Comparison of ENCODE assay signal across 1 cellular context in the genomic region with DNA sequence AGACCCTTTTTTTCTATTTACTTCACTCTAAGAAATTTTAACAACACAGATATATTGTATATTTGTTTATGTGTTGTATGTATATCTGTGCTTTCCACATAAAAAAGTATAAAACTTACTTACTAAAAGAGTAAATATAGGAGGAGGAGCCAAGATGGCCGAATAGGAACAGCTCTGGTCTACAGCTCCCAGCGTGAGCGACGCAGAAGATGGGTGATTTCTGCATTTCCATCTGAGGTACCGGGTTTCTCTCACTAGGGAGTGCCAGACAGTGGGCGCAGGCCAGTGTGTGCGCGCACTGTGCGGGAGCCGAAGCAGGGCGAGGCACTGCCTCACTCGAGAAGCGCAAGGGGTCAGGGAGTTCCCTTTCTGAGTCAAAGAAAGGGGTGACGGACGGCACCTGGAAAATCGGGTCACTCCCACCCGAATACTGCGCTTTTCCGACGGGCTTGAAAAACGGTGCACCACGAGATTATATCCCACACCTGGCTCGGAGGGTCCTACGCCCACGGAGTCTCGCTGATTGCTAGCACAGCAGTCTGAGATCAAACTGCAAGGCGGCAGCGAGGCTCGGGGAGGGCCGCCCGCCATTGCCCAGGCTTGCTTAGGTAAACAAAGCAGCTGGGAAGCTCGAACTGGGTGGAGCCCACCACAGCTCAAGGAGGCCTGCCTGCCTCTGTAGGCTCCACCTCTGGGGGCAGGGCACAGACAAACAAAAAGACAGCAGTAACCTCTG.
TF ChIP-seq lines count a peak whose summit lies in the region.

No MANE protein-coding gene starts in this region.

TF ChIP-seq in HEK293T, 16 proteins besides CTCF, POLR2A, EP300 and RAD21:
- 0 out of 2 replicates have a peak, but pooled peaks have one; percentile 11 for TF ChIP-seq L3MBTL2 (conservative IDR thresholded peaks at IDR 0.05)
TF ChIP-seq in HEK293T: peak in this region for 1; not testable (repeated sequence) for 15.
